Comparison of ENCODE assay signal across 1 cellular context in the genomic region with DNA sequence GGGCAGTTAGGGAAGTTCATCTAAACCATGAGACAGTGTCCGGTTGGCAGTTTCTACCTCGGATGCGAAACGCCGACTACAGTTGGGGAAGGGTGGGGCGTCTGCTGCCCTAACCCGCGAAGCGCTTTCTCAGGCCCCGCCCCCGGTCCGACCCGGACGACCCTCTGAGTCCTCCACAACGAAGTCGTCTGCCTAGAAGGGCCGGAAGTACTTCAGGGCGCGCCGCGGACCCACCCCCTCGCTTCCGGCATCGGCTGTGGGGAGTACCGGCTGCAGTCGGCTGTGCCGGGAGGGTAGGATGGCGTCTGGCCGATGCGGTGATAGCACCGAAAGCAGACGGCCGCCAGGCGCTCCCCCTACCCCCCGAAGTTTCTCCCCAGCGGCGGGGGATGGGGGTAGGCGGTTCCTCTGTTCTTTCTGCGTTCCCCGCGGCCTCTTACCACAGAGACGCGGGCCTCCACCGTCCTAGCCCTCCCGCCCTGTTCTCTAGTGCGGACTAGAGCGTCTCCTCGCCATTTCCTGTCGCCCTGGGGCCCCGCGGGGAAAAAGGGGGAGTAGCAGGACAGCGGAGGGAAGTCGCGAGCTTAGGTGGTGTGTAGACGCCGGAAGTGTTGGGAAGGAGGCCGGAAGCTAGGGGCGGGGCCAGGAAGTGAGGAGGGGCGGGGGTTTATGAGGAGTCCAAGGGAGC.
A peak's percentile ranks its signal among the peaks of the same experiment; 100 is the strongest.
TF ChIP-seq lines count a peak whose summit lies in the region.

A gene (plus strand): TSS at position 241 of the 688 bp plus-strand sequence. CDS start 719 bp downstream, outside the sequence.

TF ChIP-seq in H1, 55 proteins besides CTCF, POLR2A, EP300 and RAD21 (continued from another document):
- 0 out of 2 replicates have a peak, but pooled peaks have one; percentile 27 for TF ChIP-seq CHD1 (IDR thresholded peaks at IDR 0.05; ENCODE audit: low read depth, low read length)
- TF ChIP-seq BRCA1 (IDR thresholded peaks at IDR 0.05; ENCODE audit: low read depth, low read length): no peak
- TF ChIP-seq PHF8 (conservative IDR thresholded peaks at IDR 0.05; ENCODE audit: low read depth, low read length): peak; percentile 98
- no peak for TF ChIP-seq TEAD4 (IDR thresholded peaks at IDR 0.05; ENCODE audit: low read depth, low read length)
- peak; percentile 41 for TF ChIP-seq GTF2F1 (IDR thresholded peaks at IDR 0.05; ENCODE audit: borderline replicate concordance, low read depth, low read length)
- TF ChIP-seq, protein P1, sequence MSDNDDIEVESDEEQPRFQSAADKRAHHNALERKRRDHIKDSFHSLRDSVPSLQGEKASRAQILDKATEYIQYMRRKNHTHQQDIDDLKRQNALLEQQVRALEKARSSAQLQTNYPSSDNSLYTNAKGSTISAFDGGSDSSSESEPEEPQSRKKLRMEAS (IDR thresholded peaks at IDR 0.05): peak; percentile 40; the same call in 1 of the 2 replicates
- peak; percentile 65 to 79; a peak in 1 of 4 replicates for TF ChIP-seq SIN3A (conservative IDR thresholded peaks at IDR 0.05 in 1 of 2, IDR thresholded peaks at IDR 0.05 in 1 of 2; ENCODE audit: low read depth in 1 of 2, low read length in 2 of 2)
- TF ChIP-seq TAF1 (IDR thresholded peaks at IDR 0.05; ENCODE audit: low read depth, low read length): peak; percentile 88
- TF ChIP-seq TBP (IDR thresholded peaks at IDR 0.05; ENCODE audit: low read depth, low read length): peak; percentile 84
- TF ChIP-seq CTBP2 (IDR thresholded peaks at IDR 0.05; ENCODE audit: borderline replicate concordance, insufficient read depth, insufficient read length, low read length): peak; percentile 37
- peak; percentile 56 for TF ChIP-seq YY1 (IDR thresholded peaks at IDR 0.05; ENCODE audit: low read depth, low read length)
- TF ChIP-seq HDAC2 (IDR thresholded peaks at IDR 0.05; ENCODE audit: borderline replicate concordance in 1 of 2, low read depth in 2 of 2, low read length in 2 of 2): 0 out of 4 replicates have a peak, but pooled peaks of 1 of the 2 experiments have one; percentile 13
- peak; percentile 83 for TF ChIP-seq SIRT6 (IDR thresholded peaks at IDR 0.05; ENCODE audit: low read length)
- peak; percentile 98 for TF ChIP-seq SP2 (IDR thresholded peaks at IDR 0.05; ENCODE audit: low read length)
- peak; percentile 88; the same call in 1 of the 2 replicates for TF ChIP-seq POLR2AphosphoS5 (IDR thresholded peaks at IDR 0.05; ENCODE audit: low read depth, low read length)
- TF ChIP-seq KDM4A (IDR thresholded peaks at IDR 0.05; ENCODE audit: low read depth, low read length, severe bottlenecking): peak; percentile 6
- peak; percentile 99 for TF ChIP-seq EGR1 (IDR thresholded peaks at IDR 0.05; ENCODE audit: borderline replicate concordance, low read depth, low read length)
- TF ChIP-seq ZNF274 (IDR thresholded peaks at IDR 0.05; ENCODE audit: borderline replicate concordance, extremely low read depth, low read length): no peak
- TF ChIP-seq FOSL1 (IDR thresholded peaks at IDR 0.05; ENCODE audit: insufficient read depth, low read depth, low read length): no peak
TF ChIP-seq in H1: peak in this region for 19.
